In the genomic region with DNA sequence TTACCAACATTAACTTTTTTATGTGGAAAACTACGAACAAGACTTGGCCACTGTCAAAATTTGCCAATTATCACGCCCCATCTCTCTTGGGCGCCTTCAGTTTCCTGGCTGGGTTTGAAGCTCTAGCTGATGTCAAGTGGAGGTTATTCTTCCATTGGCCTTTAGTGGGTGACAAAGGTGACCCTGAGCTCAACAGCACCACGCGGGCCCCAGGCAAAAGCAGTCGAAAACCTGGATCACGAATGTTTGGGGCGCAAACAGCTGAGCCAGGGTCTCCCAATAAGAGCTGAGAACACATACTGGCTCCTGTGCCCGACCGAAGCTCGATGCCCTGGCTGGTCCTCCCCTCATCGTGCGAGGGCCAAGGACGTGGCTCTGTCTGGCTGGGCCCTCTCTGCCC, we compare ENCODE assay signal across 1 cellular context.
TF ChIP-seq lines count a peak whose summit lies in the region.

No MANE protein-coding gene starts in this region.

TF ChIP-seq in HepG2, 621 proteins besides CTCF, POLR2A, EP300 and RAD21:
- TF ChIP-seq ZBTB3 (CRISPR knock-in tag; IDR thresholded peaks at IDR 0.05; ENCODE audit: borderline replicate concordance, low read depth) (no peak), ZNF546 (CRISPR knock-in tag; conservative IDR thresholded peaks at IDR 0.05) (no peak), FOXJ3 (CRISPR knock-in tag; IDR thresholded peaks at IDR 0.05; ENCODE audit: borderline replicate concordance) (no peak), EEA1 (CRISPR knock-in tag; IDR thresholded peaks at IDR 0.05; ENCODE audit: borderline replicate concordance) (no peak), ZNF674 (CRISPR knock-in tag; IDR thresholded peaks at IDR 0.05; ENCODE audit: low read depth) (no peak), KDM5A (IDR thresholded peaks at IDR 0.05; ENCODE audit: borderline replicate concordance, low read length) (no peak), ZSCAN9 (CRISPR knock-in tag; IDR thresholded peaks at IDR 0.05; ENCODE audit: borderline replicate concordance) (no peak), GLI4 (CRISPR knock-in tag; IDR thresholded peaks at IDR 0.05; ENCODE audit: borderline replicate concordance) (no peak), GTF2F1 (IDR thresholded peaks at IDR 0.05; ENCODE audit: low read length) (no peak), ZNF274 (CRISPR knock-in tag; IDR thresholded peaks at IDR 0.05) (0 out of 2 replicates have a peak, but pooled peaks have one; percentile 24), SRSF4 (IDR thresholded peaks at IDR 0.05; ENCODE audit: low read depth, low read length, poor library complexity, severe bottlenecking) (no peak), FOXO1 (CRISPR knock-in tag; IDR thresholded peaks at IDR 0.05) (no peak), RBM39 (IDR thresholded peaks at IDR 0.05; ENCODE audit: low read depth, low read length, poor library complexity, severe bottlenecking) (peak; percentile 48), ZNF776 (CRISPR knock-in tag; IDR thresholded peaks at IDR 0.05) (0 out of 2 replicates have a peak, but pooled peaks have one; percentile 49), REL (CRISPR knock-in tag; conservative IDR thresholded peaks at IDR 0.05) (no peak), HOXD1 (CRISPR knock-in tag; IDR thresholded peaks at IDR 0.05) (no peak), ZFP36 (IDR thresholded peaks at IDR 0.05; ENCODE audit: borderline replicate concordance, low read depth, low read length, partially characterized antibody) (no peak)
- TF ChIP-seq, protein P1, sequence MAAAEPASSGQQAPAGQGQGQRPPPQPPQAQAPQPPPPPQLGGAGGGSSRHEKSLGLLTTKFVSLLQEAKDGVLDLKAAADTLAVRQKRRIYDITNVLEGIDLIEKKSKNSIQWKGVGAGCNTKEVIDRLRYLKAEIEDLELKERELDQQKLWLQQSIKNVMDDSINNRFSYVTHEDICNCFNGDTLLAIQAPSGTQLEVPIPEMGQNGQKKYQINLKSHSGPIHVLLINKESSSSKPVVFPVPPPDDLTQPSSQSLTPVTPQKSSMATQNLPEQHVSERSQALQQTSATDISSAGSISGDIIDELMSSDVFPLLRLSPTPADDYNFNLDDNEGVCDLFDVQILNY (CRISPR knock-in tag; conservative IDR thresholded peaks at IDR 0.05): no peak
- TF ChIP-seq, protein P2, sequence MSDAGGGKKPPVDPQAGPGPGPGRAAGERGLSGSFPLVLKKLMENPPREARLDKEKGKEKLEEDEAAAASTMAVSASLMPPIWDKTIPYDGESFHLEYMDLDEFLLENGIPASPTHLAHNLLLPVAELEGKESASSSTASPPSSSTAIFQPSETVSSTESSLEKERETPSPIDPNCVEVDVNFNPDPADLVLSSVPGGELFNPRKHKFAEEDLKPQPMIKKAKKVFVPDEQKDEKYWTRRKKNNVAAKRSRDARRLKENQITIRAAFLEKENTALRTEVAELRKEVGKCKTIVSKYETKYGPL (CRISPR knock-in tag; IDR thresholded peaks at IDR 0.05): no peak
- TF ChIP-seq, protein P3, sequence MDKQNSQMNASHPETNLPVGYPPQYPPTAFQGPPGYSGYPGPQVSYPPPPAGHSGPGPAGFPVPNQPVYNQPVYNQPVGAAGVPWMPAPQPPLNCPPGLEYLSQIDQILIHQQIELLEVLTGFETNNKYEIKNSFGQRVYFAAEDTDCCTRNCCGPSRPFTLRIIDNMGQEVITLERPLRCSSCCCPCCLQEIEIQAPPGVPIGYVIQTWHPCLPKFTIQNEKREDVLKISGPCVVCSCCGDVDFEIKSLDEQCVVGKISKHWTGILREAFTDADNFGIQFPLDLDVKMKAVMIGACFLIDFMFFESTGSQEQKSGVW (CRISPR knock-in tag; IDR thresholded peaks at IDR 0.05; ENCODE audit: borderline replicate concordance): no peak
- TF ChIP-seq, protein P4, sequence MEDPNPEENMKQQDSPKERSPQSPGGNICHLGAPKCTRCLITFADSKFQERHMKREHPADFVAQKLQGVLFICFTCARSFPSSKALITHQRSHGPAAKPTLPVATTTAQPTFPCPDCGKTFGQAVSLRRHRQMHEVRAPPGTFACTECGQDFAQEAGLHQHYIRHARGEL (CRISPR knock-in tag; IDR thresholded peaks at IDR 0.05): peak; percentile 98
TF ChIP-seq in HepG2: peak in this region for 4.
